In genomic region chr18:21741511-21742322, GRCh38 we compare ENCODE assay signal across 8 cellular contexts. TPM values are rescaled to one million over a fixed set of nuclear protein-coding genes. Genes with fewer than 3 reads are reported as not detected.
DNase-seq lines count a peak whose midpoint lies in the region; ATAC-seq and TF ChIP-seq lines count a peak whose summit lies in the region.

No MANE protein-coding gene starts in this region.

- H3K36me3 Mint-ChIP-seq in naive B cell, result peaks cover 2% of the 10 kb centered on the region in 2 donors

- H3K27ac Mint-ChIP-seq in naive B cell, result peak overlapping the region; percentile 28 to 88 (median 78)

- WGBS in tibial nerve, 2 donors, result 1 to 2% methylated on average over 44 to 48 of the region's 60 CpGs

- TF ChIP-seq POLR2A in tibial nerve (IDR thresholded peaks at IDR 0.05), result no peak

- H3K27me3 ChIP-seq in Karpas-422 (ENCODE audit: low read length) (no peaks in the 10 kb centered on the region), tibial nerve (no peaks in the 10 kb centered on the region)

- H3K9ac ChIP-seq in ES-I3 (ENCODE audit: low read depth, low read length) (peak overlapping the region; percentile 97), Karpas-422 (ENCODE audit: low read length) (peak overlapping the region; percentile 100)

- H3K27me3 Mint-ChIP-seq in naive B cell, result no peaks in the 10 kb centered on the region

- H3K27ac ChIP-seq in Karpas-422 (ENCODE audit: low read length) (peak overlapping the region; percentile 92), epithelial cell of prostate (peak overlapping the region; percentile 86), tibial nerve (peak overlapping the region; percentile 94 to 99 (median 96))

- no peaks in the 10 kb centered on the region for H3K9me2 ChIP-seq in Karpas-422 (replicated peaks; ENCODE audit: insufficient read depth, low read length)

- TF ChIP-seq EP300 in tibial nerve (IDR thresholded peaks at IDR 0.05), result no peak

- TF ChIP-seq CTCF in tibial nerve (IDR thresholded peaks at IDR 0.05), result no peak

- H3K4me1 Mint-ChIP-seq in naive B cell, result peaks cover 23 to 39% (median 27%) of the 10 kb centered on the region in 3 donors

- ATAC-seq in GM21619 (IDR thresholded peaks at IDR 0.05; ENCODE audit: unreplicated experiment), result peak; percentile 13
- ATAC-seq in naive B cell (ENCODE audit: low read depth in 2 of 2), result no peak

- peaks cover 8% of the 10 kb centered on the region; the same call in 1 of the 2 replicates for H4K20me1 ChIP-seq in Karpas-422 (ENCODE audit: insufficient read depth, low read depth, low read length)

- H3K79me2 ChIP-seq in Karpas-422 (ENCODE audit: low read length), result peaks cover 58% of the 10 kb centered on the region

- peaks cover 0 to 7% (median 3%) of the 10 kb centered on the region in 7 donors for H3K9me3 Mint-ChIP-seq in naive B cell

- H3K4me3 ChIP-seq in Karpas-422 (ENCODE audit: low read length), result peak overlapping the region; percentile 96
- peak overlapping the region; percentile 73 to 100 (median 81) for H3K4me3 ChIP-seq in tibial nerve

- peak overlapping the region; percentile 82 to 94 (median 90) for H3K4me3 Mint-ChIP-seq in naive B cell

- DNase-seq in Karpas-422, result peak; percentile 69
- peak; percentile 18 for DNase-seq in activated CD4-positive, alpha-beta T cell treated with anti-CD3 and anti-CD28 coated beads, Interleukin-2, amount 50 U/mL, for 1 hour
- DNase-seq in epithelial cell of prostate (ENCODE audit: low read depth, low spot score), result no peak
- DNase-seq in naive B cell, result no peak
- DNase-seq in tibial nerve (ENCODE audit: low spot score in 2 of 2), result peak in 1 of 2 donors; percentile 15
- DNase-seq in effector CD8-positive, alpha-beta T cell (lab: John Stamatoyannopoulos, UW), result no peak

- H3K36me3 ChIP-seq in ES-I3 (ENCODE audit: insufficient read depth, low read length) (no peaks in the 10 kb centered on the region), Karpas-422 (ENCODE audit: insufficient read depth, low read length) (peaks cover 3% of the 10 kb centered on the region; the same call in 1 of the 2 replicates), tibial nerve (no peaks in the 10 kb centered on the region)

- H2AFZ ChIP-seq in Karpas-422 (ENCODE audit: low read length), result peak overlapping the region; percentile 92; the same call in 1 of the 2 replicates

- H3K9me3 ChIP-seq in ES-I3 (ENCODE audit: control insufficient read depth, insufficient read depth, low read length), result no peaks in the 10 kb centered on the region
- no peaks in the 10 kb centered on the region for H3K9me3 ChIP-seq in Karpas-422 (ENCODE audit: low read length)
- peaks cover 0 to 8% (median 0%) of the 10 kb centered on the region in 4 donors for H3K9me3 ChIP-seq in tibial nerve

- H3K4me1 ChIP-seq in ES-I3 (ENCODE audit: insufficient read depth, low read length) (no peaks in the 10 kb centered on the region; the same call in 1 of the 2 replicates), Karpas-422 (ENCODE audit: low read length) (peaks cover 52% of the 10 kb centered on the region), tibial nerve (peaks cover 0 to 52% (median 0%) of the 10 kb centered on the region in 4 donors)

- peak overlapping the region; percentile 75 for H3K4me2 ChIP-seq in Karpas-422 (ENCODE audit: low read depth, low read length, poor library complexity, severe bottlenecking)

RNA-seq across cellular contexts. Expression of gene MIB1, which starts 1.1 kb away (rescaled TPM):
- total RNA-seq in Karpas-422 (2014; rRNA removed; shearing (Covaris generic); ENCODE audit: low replicate concordance), result 40.4 and 56.2 TPM in 2 replicates
- polyA plus RNA-seq in naive B cell (ENCODE audit: low read depth in 6 of 6), result 1 to 10 TPM; 2.6 to 6.1 (median 4.1) TPM
- 10 to 100 TPM; 25.8 to 33.9 (median 28.4) TPM for total RNA-seq in tibial nerve

RNA-seq across cellular contexts. Expression of gene ABHD3, which starts 37.1 kb away (rescaled TPM):
- total RNA-seq in Karpas-422 (2014; rRNA removed; shearing (Covaris generic); ENCODE audit: low replicate concordance), result 64.2 and 142 TPM in 2 replicates
- polyA plus RNA-seq in naive B cell (ENCODE audit: low read depth in 6 of 6), result 10 to 100 TPM; 15.2 to 24.3 (median 19.3) TPM
- 10 to 100 TPM in 3 of 4 donors, 1 to 10 TPM in 1; 8.6 to 15.7 (median 12.8) TPM for total RNA-seq in tibial nerve

Comparison
In these comparisons a context has a peak if more than half of its experiments do, and no peak if none do; other contexts are left out.
1. DNase-seq: peak in Karpas-422 (single experiment) and activated CD4-positive, alpha-beta T cell treated with anti-CD3 and anti-CD28 coated beads, Interleukin-2, amount 50 U/mL, for 1 hour (single experiment); none in epithelial cell of prostate (single experiment), naive B cell (single experiment) and effector CD8-positive, alpha-beta T cell (single experiment).
2. Peak in every context shown above with its lines, with median percentiles within 50 percentile points of each other: H3K27ac ChIP-seq.